In the genomic region with DNA sequence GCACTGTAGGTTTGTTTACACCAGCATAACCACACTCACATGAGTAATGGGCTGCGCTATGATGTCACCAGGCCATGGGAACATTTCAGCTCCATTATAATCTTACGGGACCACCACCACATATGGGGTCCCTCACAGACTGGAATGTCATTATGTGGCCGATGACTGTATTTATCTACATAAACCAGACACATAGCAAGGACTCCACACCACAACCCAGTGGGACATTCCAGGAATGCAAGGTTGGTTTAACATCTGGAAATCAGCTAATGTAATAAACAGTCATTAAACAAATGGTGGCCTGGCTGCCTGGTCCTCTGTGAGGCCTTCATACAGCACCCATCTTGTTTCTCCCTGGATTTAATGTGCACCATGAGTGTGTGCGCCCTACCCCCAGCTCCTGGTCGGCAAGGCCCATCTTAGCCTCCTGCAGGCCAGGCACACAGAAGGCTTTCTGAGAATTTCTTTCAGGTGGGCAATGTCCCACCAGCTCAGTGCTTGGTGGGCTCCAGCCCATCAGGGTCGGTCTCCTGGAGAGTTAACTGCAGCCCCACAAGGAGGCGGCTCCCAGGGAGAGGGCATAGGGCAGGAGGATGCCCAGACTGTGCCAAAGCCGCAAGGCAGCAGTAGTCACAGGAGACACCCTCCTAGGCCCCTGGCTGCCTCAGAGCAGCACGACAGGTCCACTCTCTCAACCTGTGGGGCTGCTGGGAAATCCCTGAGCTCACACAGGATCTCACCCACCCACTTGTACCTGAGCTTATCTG, we compare ENCODE assay signal across 1 cellular context.
TF ChIP-seq lines count a peak whose summit lies in the region.

No MANE protein-coding gene starts in this region.

TF ChIP-seq in SK-N-SH, 30 proteins besides CTCF, POLR2A, EP300 and RAD21 (continued from another document):
- no peak for TF ChIP-seq FOXJ3 (CRISPR knock-in tag; IDR thresholded peaks at IDR 0.05)
- no peak for TF ChIP-seq FOSL2 (IDR thresholded peaks at IDR 0.05; ENCODE audit: borderline replicate concordance, low read depth)
- no peak for TF ChIP-seq EZH2phosphoT487 (IDR thresholded peaks at IDR 0.05; ENCODE audit: borderline replicate concordance, low read depth)
- TF ChIP-seq RCOR1 (IDR thresholded peaks at IDR 0.05; ENCODE audit: low read length): peak; percentile 93
- TF ChIP-seq FOXM1 (IDR thresholded peaks at IDR 0.05; ENCODE audit: low read depth): no peak
- TF ChIP-seq SMC3 (IDR thresholded peaks at IDR 0.05; ENCODE audit: low read depth, low read length): no peak
- TF ChIP-seq, protein P1, sequence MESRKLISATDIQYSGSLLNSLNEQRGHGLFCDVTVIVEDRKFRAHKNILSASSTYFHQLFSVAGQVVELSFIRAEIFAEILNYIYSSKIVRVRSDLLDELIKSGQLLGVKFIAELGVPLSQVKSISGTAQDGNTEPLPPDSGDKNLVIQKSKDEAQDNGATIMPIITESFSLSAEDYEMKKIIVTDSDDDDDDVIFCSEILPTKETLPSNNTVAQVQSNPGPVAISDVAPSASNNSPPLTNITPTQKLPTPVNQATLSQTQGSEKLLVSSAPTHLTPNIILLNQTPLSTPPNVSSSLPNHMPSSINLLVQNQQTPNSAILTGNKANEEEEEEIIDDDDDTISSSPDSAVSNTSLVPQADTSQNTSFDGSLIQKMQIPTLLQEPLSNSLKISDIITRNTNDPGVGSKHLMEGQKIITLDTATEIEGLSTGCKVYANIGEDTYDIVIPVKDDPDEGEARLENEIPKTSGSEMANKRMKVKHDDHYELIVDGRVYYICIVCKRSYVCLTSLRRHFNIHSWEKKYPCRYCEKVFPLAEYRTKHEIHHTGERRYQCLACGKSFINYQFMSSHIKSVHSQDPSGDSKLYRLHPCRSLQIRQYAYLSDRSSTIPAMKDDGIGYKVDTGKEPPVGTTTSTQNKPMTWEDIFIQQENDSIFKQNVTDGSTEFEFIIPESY (IDR thresholded peaks at IDR 0.05; ENCODE audit: borderline replicate concordance, low read depth): no peak
- TF ChIP-seq POLR2AphosphoS5 (IDR thresholded peaks at IDR 0.05; ENCODE audit: low read depth, low read length): no peak
- no peak for TF ChIP-seq SIN3A (IDR thresholded peaks at IDR 0.05; ENCODE audit: borderline replicate concordance, low read depth, low read length)
- no peak for TF ChIP-seq RXRA (IDR thresholded peaks at IDR 0.05; ENCODE audit: borderline replicate concordance, low read depth)
- TF ChIP-seq MEF2A (IDR thresholded peaks at IDR 0.05; ENCODE audit: borderline replicate concordance, low read depth): no peak
- no peak for TF ChIP-seq GABPA (IDR thresholded peaks at IDR 0.05; ENCODE audit: low read depth)
- TF ChIP-seq TAF1 (IDR thresholded peaks at IDR 0.05; ENCODE audit: borderline replicate concordance, low read depth, low read length): no peak
- TF ChIP-seq, protein P2, sequence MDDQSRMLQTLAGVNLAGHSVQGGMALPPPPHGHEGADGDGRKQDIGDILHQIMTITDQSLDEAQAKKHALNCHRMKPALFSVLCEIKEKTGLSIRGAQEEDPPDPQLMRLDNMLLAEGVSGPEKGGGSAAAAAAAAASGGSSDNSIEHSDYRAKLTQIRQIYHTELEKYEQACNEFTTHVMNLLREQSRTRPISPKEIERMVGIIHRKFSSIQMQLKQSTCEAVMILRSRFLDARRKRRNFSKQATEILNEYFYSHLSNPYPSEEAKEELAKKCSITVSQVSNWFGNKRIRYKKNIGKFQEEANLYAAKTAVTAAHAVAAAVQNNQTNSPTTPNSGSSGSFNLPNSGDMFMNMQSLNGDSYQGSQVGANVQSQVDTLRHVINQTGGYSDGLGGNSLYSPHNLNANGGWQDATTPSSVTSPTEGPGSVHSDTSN (IDR thresholded peaks at IDR 0.05): no peak
- TF ChIP-seq MXI1 (IDR thresholded peaks at IDR 0.05; ENCODE audit: low read depth, low read length): peak; percentile 20; the same call in 1 of the 2 replicates
- no peak for TF ChIP-seq TCF12 (IDR thresholded peaks at IDR 0.05)
- TF ChIP-seq NFIC (IDR thresholded peaks at IDR 0.05; ENCODE audit: borderline replicate concordance): no peak
- TF ChIP-seq ELF1 (IDR thresholded peaks at IDR 0.05): no peak
- TF ChIP-seq, protein P3, sequence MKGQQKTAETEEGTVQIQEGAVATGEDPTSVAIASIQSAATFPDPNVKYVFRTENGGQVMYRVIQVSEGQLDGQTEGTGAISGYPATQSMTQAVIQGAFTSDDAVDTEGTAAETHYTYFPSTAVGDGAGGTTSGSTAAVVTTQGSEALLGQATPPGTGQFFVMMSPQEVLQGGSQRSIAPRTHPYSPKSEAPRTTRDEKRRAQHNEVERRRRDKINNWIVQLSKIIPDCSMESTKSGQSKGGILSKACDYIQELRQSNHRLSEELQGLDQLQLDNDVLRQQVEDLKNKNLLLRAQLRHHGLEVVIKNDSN (IDR thresholded peaks at IDR 0.05; ENCODE audit: borderline replicate concordance, low read depth): no peak
- TF ChIP-seq CHD2 (IDR thresholded peaks at IDR 0.05; ENCODE audit: low read length, partially characterized antibody): peak; percentile 50
- TF ChIP-seq, protein P4, sequence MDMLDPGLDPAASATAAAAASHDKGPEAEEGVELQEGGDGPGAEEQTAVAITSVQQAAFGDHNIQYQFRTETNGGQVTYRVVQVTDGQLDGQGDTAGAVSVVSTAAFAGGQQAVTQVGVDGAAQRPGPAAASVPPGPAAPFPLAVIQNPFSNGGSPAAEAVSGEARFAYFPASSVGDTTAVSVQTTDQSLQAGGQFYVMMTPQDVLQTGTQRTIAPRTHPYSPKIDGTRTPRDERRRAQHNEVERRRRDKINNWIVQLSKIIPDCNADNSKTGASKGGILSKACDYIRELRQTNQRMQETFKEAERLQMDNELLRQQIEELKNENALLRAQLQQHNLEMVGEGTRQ (IDR thresholded peaks at IDR 0.05; ENCODE audit: borderline replicate concordance, low read depth, low read length): no peak
- TF ChIP-seq, protein P5, sequence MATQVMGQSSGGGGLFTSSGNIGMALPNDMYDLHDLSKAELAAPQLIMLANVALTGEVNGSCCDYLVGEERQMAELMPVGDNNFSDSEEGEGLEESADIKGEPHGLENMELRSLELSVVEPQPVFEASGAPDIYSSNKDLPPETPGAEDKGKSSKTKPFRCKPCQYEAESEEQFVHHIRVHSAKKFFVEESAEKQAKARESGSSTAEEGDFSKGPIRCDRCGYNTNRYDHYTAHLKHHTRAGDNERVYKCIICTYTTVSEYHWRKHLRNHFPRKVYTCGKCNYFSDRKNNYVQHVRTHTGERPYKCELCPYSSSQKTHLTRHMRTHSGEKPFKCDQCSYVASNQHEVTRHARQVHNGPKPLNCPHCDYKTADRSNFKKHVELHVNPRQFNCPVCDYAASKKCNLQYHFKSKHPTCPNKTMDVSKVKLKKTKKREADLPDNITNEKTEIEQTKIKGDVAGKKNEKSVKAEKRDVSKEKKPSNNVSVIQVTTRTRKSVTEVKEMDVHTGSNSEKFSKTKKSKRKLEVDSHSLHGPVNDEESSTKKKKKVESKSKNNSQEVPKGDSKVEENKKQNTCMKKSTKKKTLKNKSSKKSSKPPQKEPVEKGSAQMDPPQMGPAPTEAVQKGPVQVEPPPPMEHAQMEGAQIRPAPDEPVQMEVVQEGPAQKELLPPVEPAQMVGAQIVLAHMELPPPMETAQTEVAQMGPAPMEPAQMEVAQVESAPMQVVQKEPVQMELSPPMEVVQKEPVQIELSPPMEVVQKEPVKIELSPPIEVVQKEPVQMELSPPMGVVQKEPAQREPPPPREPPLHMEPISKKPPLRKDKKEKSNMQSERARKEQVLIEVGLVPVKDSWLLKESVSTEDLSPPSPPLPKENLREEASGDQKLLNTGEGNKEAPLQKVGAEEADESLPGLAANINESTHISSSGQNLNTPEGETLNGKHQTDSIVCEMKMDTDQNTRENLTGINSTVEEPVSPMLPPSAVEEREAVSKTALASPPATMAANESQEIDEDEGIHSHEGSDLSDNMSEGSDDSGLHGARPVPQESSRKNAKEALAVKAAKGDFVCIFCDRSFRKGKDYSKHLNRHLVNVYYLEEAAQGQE (IDR thresholded peaks at IDR 0.05; ENCODE audit: low read depth, low read length): no peak
- TF ChIP-seq TEAD4 (IDR thresholded peaks at IDR 0.05; ENCODE audit: borderline replicate concordance, insufficient read depth): no peak
- no peak for TF ChIP-seq NRF1 (IDR thresholded peaks at IDR 0.05; ENCODE audit: low read depth, low read length)
